1 cellular context compared by ENCODE assay signal in genomic region chr9:34628656-34629491, GRCh38.
TF ChIP-seq lines count a peak whose summit lies in the region.

Gene ARID3C, minus strand, starts transcription at chr9:34629066. Its CDS starts 1,052 bp downstream, at chr9:34628014.

TF ChIP-seq in HepG2, 621 proteins besides CTCF, POLR2A, EP300 and RAD21 (continued from another document and continues in another):
- TF ChIP-seq MYPOP (CRISPR knock-in tag; IDR thresholded peaks at IDR 0.05), result peak; percentile 36; the same call in 1 of the 2 replicates
- TF ChIP-seq ZNF350 (CRISPR knock-in tag; IDR thresholded peaks at IDR 0.05; ENCODE audit: borderline replicate concordance, low read depth), result no peak
- TF ChIP-seq ZFX (CRISPR knock-in tag; IDR thresholded peaks at IDR 0.05; ENCODE audit: low read depth), result peak; percentile 26; the same call in 1 of the 2 replicates
- TF ChIP-seq ZSCAN29 (CRISPR knock-in tag; conservative IDR thresholded peaks at IDR 0.05), result no peak
- no peak for TF ChIP-seq NCOA1 (CRISPR knock-in tag; IDR thresholded peaks at IDR 0.05)
- 0 out of 2 replicates have a peak, but pooled peaks have one; percentile 30 for TF ChIP-seq ZNF550 (CRISPR knock-in tag; IDR thresholded peaks at IDR 0.05; ENCODE audit: borderline replicate concordance)
- no peak for TF ChIP-seq MAZ (IDR thresholded peaks at IDR 0.05; ENCODE audit: borderline replicate concordance, low read depth, low read length)
- peak; percentile 70 for TF ChIP-seq MAZ (CRISPR knock-in tag; IDR thresholded peaks at IDR 0.05; ENCODE audit: low read depth)
- TF ChIP-seq NFE2L1 (CRISPR knock-in tag; IDR thresholded peaks at IDR 0.05; ENCODE audit: borderline replicate concordance), result peak; percentile 58; the same call in 1 of the 2 replicates
- TF ChIP-seq MTA1 (CRISPR knock-in tag; IDR thresholded peaks at IDR 0.05; ENCODE audit: borderline replicate concordance), result 0 out of 2 replicates have a peak, but pooled peaks have one; percentile 46
- TF ChIP-seq HNRNPLL (IDR thresholded peaks at IDR 0.05; ENCODE audit: low read depth, low read length, poor library complexity, severe bottlenecking), result peak; percentile 99
- peak; percentile 86; the same call in 1 of the 2 replicates for TF ChIP-seq UBTF (CRISPR knock-in tag; IDR thresholded peaks at IDR 0.05)
- TF ChIP-seq ZNF407 (CRISPR knock-in tag; IDR thresholded peaks at IDR 0.05; ENCODE audit: not compliant biosample characterization), result no peak
- no peak for TF ChIP-seq SOX5 (CRISPR knock-in tag; IDR thresholded peaks at IDR 0.05; ENCODE audit: borderline replicate concordance)
- TF ChIP-seq EEA1 (CRISPR knock-in tag; IDR thresholded peaks at IDR 0.05; ENCODE audit: borderline replicate concordance), result no peak
- peak; percentile 36; the same call in 1 of the 2 replicates for TF ChIP-seq ZFY (CRISPR knock-in tag; IDR thresholded peaks at IDR 0.05)
- no peak for TF ChIP-seq ZFP91 (CRISPR knock-in tag; IDR thresholded peaks at IDR 0.05; ENCODE audit: borderline replicate concordance)
- no peak for TF ChIP-seq SUZ12 (IDR thresholded peaks at IDR 0.05; ENCODE audit: low read depth, low read length)
- TF ChIP-seq, protein P1, sequence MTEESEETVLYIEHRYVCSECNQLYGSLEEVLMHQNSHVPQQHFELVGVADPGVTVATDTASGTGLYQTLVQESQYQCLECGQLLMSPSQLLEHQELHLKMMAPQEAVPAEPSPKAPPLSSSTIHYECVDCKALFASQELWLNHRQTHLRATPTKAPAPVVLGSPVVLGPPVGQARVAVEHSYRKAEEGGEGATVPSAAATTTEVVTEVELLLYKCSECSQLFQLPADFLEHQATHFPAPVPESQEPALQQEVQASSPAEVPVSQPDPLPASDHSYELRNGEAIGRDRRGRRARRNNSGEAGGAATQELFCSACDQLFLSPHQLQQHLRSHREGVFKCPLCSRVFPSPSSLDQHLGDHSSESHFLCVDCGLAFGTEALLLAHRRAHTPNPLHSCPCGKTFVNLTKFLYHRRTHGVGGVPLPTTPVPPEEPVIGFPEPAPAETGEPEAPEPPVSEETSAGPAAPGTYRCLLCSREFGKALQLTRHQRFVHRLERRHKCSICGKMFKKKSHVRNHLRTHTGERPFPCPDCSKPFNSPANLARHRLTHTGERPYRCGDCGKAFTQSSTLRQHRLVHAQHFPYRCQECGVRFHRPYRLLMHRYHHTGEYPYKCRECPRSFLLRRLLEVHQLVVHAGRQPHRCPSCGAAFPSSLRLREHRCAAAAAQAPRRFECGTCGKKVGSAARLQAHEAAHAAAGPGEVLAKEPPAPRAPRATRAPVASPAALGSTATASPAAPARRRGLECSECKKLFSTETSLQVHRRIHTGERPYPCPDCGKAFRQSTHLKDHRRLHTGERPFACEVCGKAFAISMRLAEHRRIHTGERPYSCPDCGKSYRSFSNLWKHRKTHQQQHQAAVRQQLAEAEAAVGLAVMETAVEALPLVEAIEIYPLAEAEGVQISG (CRISPR knock-in tag; IDR thresholded peaks at IDR 0.05), result no peak
- TF ChIP-seq SETDB1 (CRISPR knock-in tag; IDR thresholded peaks at IDR 0.05; ENCODE audit: borderline replicate concordance), result no peak
- TF ChIP-seq ZNF432 (CRISPR knock-in tag; IDR thresholded peaks at IDR 0.05; ENCODE audit: borderline replicate concordance), result no peak
- TF ChIP-seq ZFP36 (IDR thresholded peaks at IDR 0.05; ENCODE audit: borderline replicate concordance, low read depth, low read length, partially characterized antibody), result no peak
- TF ChIP-seq ZNF556 (CRISPR knock-in tag; IDR thresholded peaks at IDR 0.05; ENCODE audit: borderline replicate concordance), result peak; percentile 45; the same call in 1 of the 2 replicates
- peak; percentile 56 for TF ChIP-seq ZNF687 (CRISPR knock-in tag; IDR thresholded peaks at IDR 0.05)
- TF ChIP-seq ZNF674 (CRISPR knock-in tag; IDR thresholded peaks at IDR 0.05; ENCODE audit: low read depth), result 0 out of 2 replicates have a peak, but pooled peaks have one; percentile 56
- TF ChIP-seq ZC3H4 (CRISPR knock-in tag; IDR thresholded peaks at IDR 0.05; ENCODE audit: borderline replicate concordance), result no peak
- peak; percentile 17 for TF ChIP-seq YY1 (IDR thresholded peaks at IDR 0.05; ENCODE audit: insufficient read depth, insufficient replicate concordance, low read depth, low read length)
